18 cellular contexts compared by ENCODE assay signal in the genomic region with DNA sequence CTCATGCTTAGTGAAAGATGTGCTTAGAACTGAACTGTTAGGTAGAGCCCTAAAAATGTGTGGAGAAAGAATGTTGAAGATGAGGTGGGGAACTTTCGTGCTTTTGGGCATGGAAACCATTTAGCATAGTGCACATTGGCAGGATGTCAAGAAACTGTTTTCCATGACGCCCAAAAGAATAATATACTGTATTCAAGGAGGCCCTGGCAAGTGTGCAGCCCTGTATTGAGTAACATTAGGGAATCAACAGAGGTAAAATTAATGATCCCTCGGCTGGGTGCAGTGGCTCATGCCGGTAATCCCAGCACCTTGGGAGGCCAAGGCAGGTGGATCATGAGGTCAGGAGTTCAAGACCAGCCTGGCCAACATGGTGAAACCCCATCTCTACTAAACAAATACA.
"Had no signal": no experiment of that assay in that cellular context is flagged by ENCODE, and none has a peak within 500 bp of the region (broad histone marks: within the 10 kb centered on the region; RNA-seq: fewer than 3 reads in every experiment).

No MANE protein-coding gene starts in this region.

- H3K4me3 ChIP-seq: heart left ventricle, ovary, smooth muscle cell had no signal

- H3K36me3 Mint-ChIP-seq: activated naive CD4-positive, alpha-beta T cell treated with anti-CD3 and anti-CD28 coated beads, Interleukin-2, amount 10 ng/mL, durations not matched to agents 7 days and 5 days had no signal

- H3K4me1 Mint-ChIP-seq: activated B cell treated with CpG ODN at 0.5 μM for 24 hours; activated CD4-positive, alpha-beta T cell treated with anti-CD3 and anti-CD28 coated beads, Interleukin-2, amount 10 ng/mL, durations not matched to agents 24 days and 14 days; activated naive CD4-positive, alpha-beta T cell treated with anti-CD3 and anti-CD28 coated beads, Interleukin-2, amount 10 ng/mL, durations not matched to agents 7 days and 5 days had no signal

- H3K4me3 Mint-ChIP-seq: activated B cell treated with CpG ODN at 0.5 μM for 24 hours; activated CD4-positive, alpha-beta T cell treated with anti-CD3 and anti-CD28 coated beads, Interleukin-2, amount 10 ng/mL, durations not matched to agents 24 days and 14 days; activated naive CD4-positive, alpha-beta T cell treated with anti-CD3 and anti-CD28 coated beads, Interleukin-2, amount 10 ng/mL, durations not matched to agents 7 days and 5 days; neural crest cell; T-helper 1 cell treated with Interleukin-12 subunit alpha and Interleukin-12 subunit beta and Interleukin-4 antibody, amounts not matched to agents 30 μg/mL and 1 μg/mL, for 36 hours had no signal

- ATAC-seq: esophagus mucosa, heart left ventricle had no signal

- H3K9me3 Mint-ChIP-seq: activated B cell treated with CpG ODN at 0.5 μM for 24 hours; activated CD4-positive, alpha-beta T cell treated with anti-CD3 and anti-CD28 coated beads, Interleukin-2, amount 10 ng/mL, durations not matched to agents 24 days and 14 days; activated naive CD4-positive, alpha-beta T cell treated with anti-CD3 and anti-CD28 coated beads, Interleukin-2, amount 10 ng/mL, durations not matched to agents 7 days and 5 days; activated T-helper 2 cell treated with anti-CD3 and anti-CD28 coated beads, Interferon-gamma antibody, Interleukin-2, Interleukin-4, amounts not matched to agents 10 μg/mL and 5 μg/mL and 100 μg/mL, durations not matched to agents 14 hours and 24 hours and 36 hours; neural crest cell; T-helper 1 cell treated with Interleukin-12 subunit alpha and Interleukin-12 subunit beta and Interleukin-4 antibody, amounts not matched to agents 30 μg/mL and 1 μg/mL, for 36 hours had no signal

- H3K9me3 ChIP-seq: heart left ventricle, ovary had no signal

- DNase-seq: activated B cell treated with CpG ODN at 0.5 μM for 24 hours; activated CD4-positive, alpha-beta T cell treated with anti-CD3 and anti-CD28 coated beads, Interleukin-2, amount 10 ng/mL, durations not matched to agents 24 days and 14 days; activated naive CD4-positive, alpha-beta T cell treated with anti-CD3 and anti-CD28 coated beads, Interleukin-2, amount 10 ng/mL, durations not matched to agents 7 days and 5 days; activated T-cell treated with anti-CD3 and anti-CD28 coated beads for 4 hours; amniotic stem cell; brain microvascular endothelial cell; cerebellar nuclear complex; heart left ventricle; islet precursor cell; retina; substantia nigra; trophoblast cell had no signal

- H3K4me2 ChIP-seq: smooth muscle cell had no signal

- H3K36me3 ChIP-seq: brain microvascular endothelial cell, heart left ventricle, ovary had no signal

- H3K27ac ChIP-seq: brain microvascular endothelial cell, heart left ventricle, ovary had no signal

- H3K27ac Mint-ChIP-seq: activated B cell treated with CpG ODN at 0.5 μM for 24 hours; activated CD4-positive, alpha-beta T cell treated with anti-CD3 and anti-CD28 coated beads, Interleukin-2, amount 10 ng/mL, durations not matched to agents 24 days and 14 days; activated naive CD4-positive, alpha-beta T cell treated with anti-CD3 and anti-CD28 coated beads, Interleukin-2, amount 10 ng/mL, durations not matched to agents 7 days and 5 days; activated T-helper 2 cell treated with anti-CD3 and anti-CD28 coated beads, Interferon-gamma antibody, Interleukin-2, Interleukin-4, amounts not matched to agents 10 μg/mL and 5 μg/mL and 100 μg/mL, durations not matched to agents 14 hours and 24 hours and 36 hours; T-helper 1 cell treated with Interleukin-12 subunit alpha and Interleukin-12 subunit beta and Interleukin-4 antibody, amounts not matched to agents 30 μg/mL and 1 μg/mL, for 36 hours had no signal

- H3K27me3 Mint-ChIP-seq: activated B cell treated with CpG ODN at 0.5 μM for 24 hours; activated CD4-positive, alpha-beta T cell treated with anti-CD3 and anti-CD28 coated beads, Interleukin-2, amount 10 ng/mL, durations not matched to agents 24 days and 14 days; activated naive CD4-positive, alpha-beta T cell treated with anti-CD3 and anti-CD28 coated beads, Interleukin-2, amount 10 ng/mL, durations not matched to agents 7 days and 5 days had no signal

- H3K27me3 ChIP-seq: brain microvascular endothelial cell, heart left ventricle, ovary had no signal
